8 cellular contexts compared by ENCODE assay signal in genomic region chr10:112953075-112953501, GRCh38. TPM values are rescaled to one million over a fixed set of nuclear protein-coding genes. Genes with fewer than 3 reads are reported as not detected.
DNase-seq lines count a peak whose midpoint lies in the region; ATAC-seq and TF ChIP-seq lines count a peak whose summit lies in the region.

No MANE protein-coding gene starts in this region.

- H4K20me1 ChIP-seq in PC-3 (ENCODE audit: low read length) = 0 out of 2 replicates have a peak, but pooled peaks cover 9% of the 10 kb centered on the region

- no peak overlapping the region for H2AFZ ChIP-seq in PC-3 (ENCODE audit: low read length)

- H3K4me1 ChIP-seq in PC-3 (ENCODE audit: insufficient read depth, low read length) (peaks cover 40% of the 10 kb centered on the region), esophagus squamous epithelium (peaks cover 19 to 76% (median 23%) of the 10 kb centered on the region in 3 donors)

- H3K36me3 ChIP-seq in PC-3 (ENCODE audit: low read depth, low read length) (peaks cover 11% of the 10 kb centered on the region), esophagus squamous epithelium (peaks cover 0 to 5% (median 0%) of the 10 kb centered on the region in 3 donors)

- H3K4me3 ChIP-seq in AG04450 (ENCODE audit: low read depth, low read length) = peak overlapping the region; percentile 60
- H3K4me3 ChIP-seq in PC-3 (ENCODE audit: low read length) = peak overlapping the region; percentile 91
- H3K4me3 ChIP-seq in esophagus squamous epithelium = peak overlapping the region; percentile 73 to 87 (median 80)

- no peaks in the 10 kb centered on the region for H3K9me3 Mint-ChIP-seq in natural killer cell

- intact Hi-C loops in PC-3 (cut with micrococcal nuclease) (loop anchor here (5.0 to 10.0 kb wide), 2 partner anchors 432 to 476 kb away; no protein-coding TSS in a partner anchor), esophagus squamous epithelium (cut with DNase I) (no loop called here), natural killer cell (cut with micrococcal nuclease) (loop anchor here (5.0 kb wide), 1 partner anchor 429 kb away; no protein-coding TSS in a partner anchor)

- H3K4me1 Mint-ChIP-seq in natural killer cell = peaks cover 30 to 46% of the 10 kb centered on the region in 2 donors

- WGBS in esophagus squamous epithelium, 2 donors = 17 to 21% methylated on average over 17 to 19 of the region's 19 CpGs

- peak overlapping the region; percentile 98 for H3K27ac ChIP-seq in AG04450 (ENCODE audit: low read depth, low read length)
- peak overlapping the region; percentile 92 for H3K27ac ChIP-seq in PC-3 (ENCODE audit: low read length)
- H3K27ac ChIP-seq in esophagus squamous epithelium = peak overlapping the region; percentile 95 to 97 (median 97)

- POLR2A ChIA-PET in AG04450 (lab: Yijun Ruan, JAX) = interaction anchor here (1.0 kb wide), 1 partner anchor 134 kb away, joined by 4 read pairs; no protein-coding TSS in a partner anchor
- POLR2A ChIA-PET in PC-3 (lab: Charles Lee; ENCODE audit: unreplicated experiment) = interaction anchor here (0.6 kb wide), 1 partner anchor 294 kb away, joined by 7 read pairs; no protein-coding TSS in a partner anchor

- TF ChIP-seq POLR2A in esophagus squamous epithelium (IDR thresholded peaks at IDR 0.05) = no peak

- BruUV-seq in PC-3 (replicated peaks; lab: Mats Ljungman, UMichigan) = no TSS peak

- H3K9me3 ChIP-seq in AG04450 (ENCODE audit: control insufficient read depth, insufficient read depth, low read length) (peaks cover 4% of the 10 kb centered on the region; the same call in 1 of the 2 replicates), PC-3 (ENCODE audit: low read length) (no peaks in the 10 kb centered on the region), esophagus squamous epithelium (no peaks in the 10 kb centered on the region)

- H3K36me3 Mint-ChIP-seq in natural killer cell = no peaks in the 10 kb centered on the region

- H3F3A ChIP-seq in PC-3 (ENCODE audit: low read length, unreplicated experiment) = no peaks in the 10 kb centered on the region

- peaks cover 75% of the 10 kb centered on the region for H3K79me2 ChIP-seq in PC-3 (ENCODE audit: low read length)

- H3K27me3 Mint-ChIP-seq in natural killer cell (ENCODE audit: low read depth in 2 of 2) = peaks cover 20 to 53% of the 10 kb centered on the region in 2 donors

- peak overlapping the region; percentile 98 for H3K9ac ChIP-seq in PC-3 (ENCODE audit: low read length)

- H3K9me2 ChIP-seq in PC-3 (replicated peaks; ENCODE audit: low read length) = no peaks in the 10 kb centered on the region

- H3K4me3 Mint-ChIP-seq in natural killer cell = peak overlapping the region; percentile 86

- no peak for TF ChIP-seq CTCF in AG04450 (IDR thresholded peaks at IDR 0.05; ENCODE audit: low read depth, low read length)
- TF ChIP-seq CTCF in PC-3 (conservative IDR thresholded peaks at IDR 0.05; ENCODE audit: low read depth, low read length) = no peak
- no peak for TF ChIP-seq CTCF in esophagus squamous epithelium (IDR thresholded peaks at IDR 0.05)
- TF ChIP-seq CTCF in natural killer cell (IDR thresholded peaks at IDR 0.05) = no peak

- H3K27ac Mint-ChIP-seq in natural killer cell = peak overlapping the region; percentile 14 to 75

- CTCF ChIA-PET in AG04450 (lab: Charles Lee) (interaction anchor here (0.8 to 1.5 kb wide), 4 partner anchors 173 to 432 kb away, joined by 3 to 5 read pairs (median 4); no protein-coding TSS in a partner anchor), PC-3 (lab: Charles Lee) (no interaction called here)

- no peaks in the 10 kb centered on the region for H3K27me3 ChIP-seq in AG04450 (ENCODE audit: control insufficient read depth, insufficient read depth, low read length)
- no peaks in the 10 kb centered on the region for H3K27me3 ChIP-seq in PC-3 (ENCODE audit: low read length)
- peaks cover 0 to 7% (median 0%) of the 10 kb centered on the region in 4 donors for H3K27me3 ChIP-seq in esophagus squamous epithelium

- DNase-seq in AG04450 (ENCODE audit: low read depth, low spot score) (no peak), PC-3 (no peak), esophagus squamous epithelium (lab: John Stamatoyannopoulos, UW) (no peak), natural killer cell (no peak), COLO829 (ENCODE audit: low spot score) (no peak), NCI-H2171 (lab: John Stamatoyannopoulos, UW) (no peak)

- peak overlapping the region; percentile 98 for H3K4me2 ChIP-seq in PC-3 (ENCODE audit: low read length)

- ATAC-seq in PC-3 (no peak), natural killer cell (no peak), GM18868 (IDR thresholded peaks at IDR 0.05; ENCODE audit: unreplicated experiment) (no peak), HG03439 (IDR thresholded peaks at IDR 0.05; ENCODE audit: unreplicated experiment) (no peak)

RNA-seq across cellular contexts. Expression of gene TCF7L2, which starts 3.0 kb away (rescaled TPM):
- 6.3 and 7.7 TPM in 2 replicates for polyA plus RNA-seq in AG04450 (2011; rRNA removed)
- 16.8 and 17.0 TPM in 2 replicates for polyA minus RNA-seq in AG04450 (2011; rRNA and poly(A)+ RNA removed)
- total RNA-seq in PC-3 (2014; rRNA removed) = 14.3 and 16.1 TPM in 2 replicates
- total RNA-seq in esophagus squamous epithelium = 10 to 100 TPM in 1 of 4 donors, 1 to 10 TPM in 3; 4.0 to 13.2 (median 6.4) TPM
- total RNA-seq in natural killer cell = 10 to 100 TPM; 10.4 to 32.7 (median 15.3) TPM
